Comparison of ENCODE assay signal across 21 cellular contexts in genomic region chr5:16707869-16708192, GRCh38.
"Had no signal": no experiment of that assay in that cellular context is flagged by ENCODE, and none has a peak within 500 bp of the region (broad histone marks: within the 10 kb centered on the region; RNA-seq: fewer than 3 reads in every experiment).

No MANE protein-coding gene starts in this region.

- FAIRE-seq: colon, kidney had no signal

- H3K4me3 ChIP-seq: esophagus squamous epithelium, hepatocyte, lung, sigmoid colon, skin epidermis, tibial artery, upper lobe of left lung, uterus had no signal

- H3K27ac Mint-ChIP-seq: dendritic cell treated with granulocyte-macrophage colony-stimulating factor and Interleukin-4, amounts not matched to agents 40 ng/mL and 50 ng/mL, for 4 days; naive B cell; nephron; stimulated activated naive B cell treated with anti-CD40 and anti-IgM and Interleukin-4, amounts not matched to agents 10 μg/mL and 1 μg/mL and 100 μg/mL, for 72 hours; stimulated activated naive CD8-positive, alpha-beta T cell treated with anti-CD3 and anti-CD28 coated beads, Interleukin-15, amount 100 ng/mL, for 72 hours had no signal

- H3K9me3 Mint-ChIP-seq: dendritic cell treated with granulocyte-macrophage colony-stimulating factor and Interleukin-4, amounts not matched to agents 40 ng/mL and 50 ng/mL, for 4 days; nephron; stimulated activated naive B cell treated with anti-CD40 and anti-IgM and Interleukin-4, amounts not matched to agents 10 μg/mL and 1 μg/mL and 100 μg/mL, for 72 hours; stimulated activated naive CD8-positive, alpha-beta T cell treated with anti-CD3 and anti-CD28 coated beads, Interleukin-15, amount 100 ng/mL, for 72 hours had no signal

- H3K27ac ChIP-seq: esophagus squamous epithelium, hepatocyte, sigmoid colon, skin epidermis, tibial artery, upper lobe of left lung, uterus had no signal

- H3K27me3 Mint-ChIP-seq: dendritic cell treated with granulocyte-macrophage colony-stimulating factor and Interleukin-4, amounts not matched to agents 40 ng/mL and 50 ng/mL, for 4 days had no signal

- H3K36me3 Mint-ChIP-seq: naive B cell; stimulated activated naive B cell treated with anti-CD40 and anti-IgM and Interleukin-4, amounts not matched to agents 10 μg/mL and 1 μg/mL and 100 μg/mL, for 72 hours had no signal

- H3K36me3 ChIP-seq: sigmoid colon, uterus had no signal

- ATAC-seq: left colon; left ventricle myocardium superior; stimulated activated naive B cell treated with anti-CD40 and anti-IgM and Interleukin-4, amounts not matched to agents 10 μg/mL and 1 μg/mL and 100 μg/mL, for 72 hours; stimulated activated naive CD8-positive, alpha-beta T cell treated with anti-CD3 and anti-CD28 coated beads, Interleukin-15, amount 100 ng/mL, for 72 hours had no signal

- H3K9me3 ChIP-seq: esophagus squamous epithelium, sigmoid colon, tibial artery, upper lobe of left lung, uterus had no signal

- H3K27me3 ChIP-seq: esophagus squamous epithelium, hepatocyte, sigmoid colon, tibial artery, upper lobe of left lung, uterus had no signal

- H2AFZ ChIP-seq: hepatocyte had no signal

- H3K4me3 Mint-ChIP-seq: dendritic cell treated with granulocyte-macrophage colony-stimulating factor and Interleukin-4, amounts not matched to agents 40 ng/mL and 50 ng/mL, for 4 days; naive B cell; nephron; stimulated activated naive B cell treated with anti-CD40 and anti-IgM and Interleukin-4, amounts not matched to agents 10 μg/mL and 1 μg/mL and 100 μg/mL, for 72 hours; stimulated activated naive CD8-positive, alpha-beta T cell treated with anti-CD3 and anti-CD28 coated beads, Interleukin-15, amount 100 ng/mL, for 72 hours had no signal

- H3K4me2 ChIP-seq: hepatocyte had no signal

- DNase-seq: esophagus squamous epithelium; kidney; left colon; left ventricle myocardium superior; mesenchymal stem cell; naive B cell; posterior cingulate gyrus; sigmoid colon; stimulated activated CD4-positive, alpha-beta T cell treated with anti-CD3 and anti-CD28 coated beads, Interleukin-2, amount 100 ng/mL, for 24 hours; stimulated activated CD4-positive, alpha-beta T cell treated with anti-CD3 and anti-CD28 coated beads, Interleukin-4, amount 100 ng/mL, for 4 hours; stimulated activated naive B cell treated with anti-CD40 and anti-IgM and Interleukin-4, amounts not matched to agents 10 μg/mL and 1 μg/mL and 100 μg/mL, for 72 hours; stimulated activated naive CD8-positive, alpha-beta T cell treated with anti-CD3 and anti-CD28 coated beads, Interleukin-15, amount 100 ng/mL, for 72 hours; tibial artery; upper lobe of left lung; uterus had no signal

- H3K4me1 Mint-ChIP-seq: stimulated activated naive B cell treated with anti-CD40 and anti-IgM and Interleukin-4, amounts not matched to agents 10 μg/mL and 1 μg/mL and 100 μg/mL, for 72 hours; stimulated activated naive CD8-positive, alpha-beta T cell treated with anti-CD3 and anti-CD28 coated beads, Interleukin-15, amount 100 ng/mL, for 72 hours had no signal

- H3K4me1 ChIP-seq: sigmoid colon, upper lobe of left lung, uterus had no signal
